16 cellular contexts compared by ENCODE assay signal in the genomic region with DNA sequence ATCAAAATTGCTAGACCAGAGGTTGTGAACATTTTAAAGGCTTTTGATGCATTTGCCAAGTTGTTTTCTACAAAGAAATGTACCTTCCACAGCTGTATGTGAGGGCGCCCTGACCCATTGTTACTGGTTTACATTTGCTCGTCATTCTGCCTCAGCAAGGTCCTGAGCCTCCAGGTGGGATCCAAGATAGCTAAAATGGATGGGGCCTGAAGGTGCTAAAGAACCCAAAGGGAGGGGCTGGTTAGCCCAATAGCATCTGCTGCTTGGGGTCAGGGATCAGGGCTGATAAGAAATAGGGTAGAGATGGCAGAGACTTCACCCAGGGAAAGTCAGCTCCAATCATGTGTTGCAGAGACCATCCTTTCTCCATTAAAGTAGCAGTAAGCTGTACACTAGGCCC. TPM values are rescaled to one million over a fixed set of nuclear protein-coding genes. Genes with fewer than 3 reads are reported as not detected.
DNase-seq lines count a peak whose midpoint lies in the region; ATAC-seq and TF ChIP-seq lines count a peak whose summit lies in the region.
"Had no signal": no experiment of that assay in that cellular context is flagged by ENCODE, and none has a peak within 500 bp of the region (broad histone marks: within the 10 kb centered on the region; RNA-seq: fewer than 3 reads in every experiment).

No MANE protein-coding gene starts in this region.

- H2BK15ac ChIP-seq in mesenchymal stem cell (ENCODE audit: low read depth, poor library complexity, severe bottlenecking), result no peak overlapping the region

- H3K14ac ChIP-seq in mesenchymal stem cell (ENCODE audit: low read length in 2 of 2), result no peak overlapping the region

- no peaks in the 10 kb centered on the region for H3K36me3 ChIP-seq in mesenchymal stem cell (ENCODE audit: control insufficient read depth in 1 of 2, insufficient read depth in 2 of 2, low read depth in 1 of 2, low read length in 2 of 2)
- H3K36me3 ChIP-seq in stomach, result no peaks in the 10 kb centered on the region
- H3K36me3 ChIP-seq: BLaER1 treated with 17β-estradiol and CSF1 and Interleukin-3, amounts not matched to agents 10 nM and 100 nM had no signal

- H3K9ac ChIP-seq in mesenchymal stem cell (ENCODE audit: low read length), result no peak overlapping the region
- H3K9ac ChIP-seq: BLaER1 treated with 17β-estradiol and CSF1 and Interleukin-3, amounts not matched to agents 10 nM and 100 nM; GM23248 had no signal

- H3K9me3 ChIP-seq in mesenchymal stem cell (ENCODE audit: control insufficient read depth, low read length) (no peaks in the 10 kb centered on the region), stomach (no peaks in the 10 kb centered on the region)
- H3K9me3 ChIP-seq: BLaER1 treated with 17β-estradiol and CSF1 and Interleukin-3, amounts not matched to agents 10 nM and 100 nM had no signal

- no peaks in the 10 kb centered on the region for H3K79me1 ChIP-seq in mesenchymal stem cell (replicated peaks; ENCODE audit: low read length, poor library complexity, severe bottlenecking)

- WGBS in mesenchymal stem cell, result 56% methylated on average over 2 of the region's 2 CpGs
- 67 to 86% (median 68%) methylated on average over 2 of the region's 2 CpGs for WGBS in stomach, 5 donors

- no peak overlapping the region for H3K4ac ChIP-seq in mesenchymal stem cell (ENCODE audit: low read depth in 1 of 2, low read length in 2 of 2)

- no peak overlapping the region for H3K4me2 ChIP-seq in mesenchymal stem cell (ENCODE audit: low read length, poor library complexity, severe bottlenecking)
- H3K4me2 ChIP-seq: BLaER1 treated with 17β-estradiol and CSF1 and Interleukin-3, amounts not matched to agents 10 nM and 100 nM had no signal

- POLR2A ChIA-PET in activated CD8-positive, alpha-beta T cell treated with anti-CD3 and anti-CD28 coated beads for 36 hours (lab: Charles Lee), result no interaction called here

- intact Hi-C loops in activated CD8-positive, alpha-beta T cell treated with anti-CD3 and anti-CD28 coated beads for 36 hours (cut with micrococcal nuclease), result no loop called here
- intact Hi-C loops in stomach (cut with DNase I; ENCODE audit: low total_unique reads), result no loop called here

- H3K36me3 Mint-ChIP-seq in activated CD8-positive, alpha-beta memory T cell treated with anti-CD3 and anti-CD28 coated beads, Interleukin-2, amount 10 ng/mL, durations not matched to agents 7 days and 5 days, result no peaks in the 10 kb centered on the region
- no peaks in the 10 kb centered on the region for H3K36me3 Mint-ChIP-seq in activated CD8-positive, alpha-beta T cell treated with anti-CD3 and anti-CD28 coated beads for 36 hours (ENCODE audit: low read depth)
- H3K36me3 Mint-ChIP-seq: CD4-positive, CD25-positive, alpha-beta regulatory T cell had no signal

- H3K18ac ChIP-seq in mesenchymal stem cell (ENCODE audit: low read depth in 1 of 2, low read length in 2 of 2), result no peak overlapping the region

- H4K91ac ChIP-seq in mesenchymal stem cell (ENCODE audit: low read length), result peak overlapping the region; percentile 36

- H4K8ac ChIP-seq in mesenchymal stem cell (ENCODE audit: low read length), result no peak overlapping the region

- no peaks in the 10 kb centered on the region for H3K9me3 Mint-ChIP-seq in activated CD8-positive, alpha-beta memory T cell treated with anti-CD3 and anti-CD28 coated beads, Interleukin-2, amount 10 ng/mL, durations not matched to agents 7 days and 5 days (ENCODE audit: low read depth)
- no peaks in the 10 kb centered on the region for H3K9me3 Mint-ChIP-seq in activated CD8-positive, alpha-beta T cell treated with anti-CD3 and anti-CD28 coated beads for 36 hours
- H3K9me3 Mint-ChIP-seq: CD4-positive, CD25-positive, alpha-beta regulatory T cell had no signal

- no peak overlapping the region for H3K4me3 Mint-ChIP-seq in activated CD8-positive, alpha-beta memory T cell treated with anti-CD3 and anti-CD28 coated beads, Interleukin-2, amount 10 ng/mL, durations not matched to agents 7 days and 5 days
- H3K4me3 Mint-ChIP-seq in activated CD8-positive, alpha-beta T cell treated with anti-CD3 and anti-CD28 coated beads for 36 hours, result no peak overlapping the region
- H3K4me3 Mint-ChIP-seq: CD4-positive, CD25-positive, alpha-beta regulatory T cell had no signal

- H3K27me3 ChIP-seq in mesenchymal stem cell (ENCODE audit: control insufficient read depth in 1 of 2, insufficient read depth in 1 of 2, low read length in 2 of 2) (peaks cover 16 to 52% of the 10 kb centered on the region in 2 experiments), stomach (peaks cover 0 to 13% (median 0%) of the 10 kb centered on the region in 3 donors)
- H3K27me3 ChIP-seq: BLaER1 treated with 17β-estradiol and CSF1 and Interleukin-3, amounts not matched to agents 10 nM and 100 nM had no signal

- H3K4me3 ChIP-seq in mesenchymal stem cell (ENCODE audit: insufficient read depth in 1 of 2, low read depth in 1 of 2, low read length in 2 of 2) (no peak overlapping the region), stomach (no peak overlapping the region)
- H3K4me3 ChIP-seq: BLaER1 treated with 17β-estradiol and CSF1 and Interleukin-3, amounts not matched to agents 10 nM and 100 nM; GM23248 had no signal

- ATAC-seq in activated CD8-positive, alpha-beta memory T cell treated with anti-CD3 and anti-CD28 coated beads, Interleukin-2, amount 10 ng/mL, durations not matched to agents 7 days and 5 days, result no peak
- no peak for ATAC-seq in activated CD8-positive, alpha-beta T cell treated with anti-CD3 and anti-CD28 coated beads for 36 hours

- no peak overlapping the region for H2BK12ac ChIP-seq in mesenchymal stem cell (ENCODE audit: low read length in 2 of 2)

- peaks cover 58% of the 10 kb centered on the region for H3K27me3 Mint-ChIP-seq in activated CD8-positive, alpha-beta memory T cell treated with anti-CD3 and anti-CD28 coated beads, Interleukin-2, amount 10 ng/mL, durations not matched to agents 7 days and 5 days
- peaks cover 10% of the 10 kb centered on the region for H3K27me3 Mint-ChIP-seq in activated CD8-positive, alpha-beta T cell treated with anti-CD3 and anti-CD28 coated beads for 36 hours

- TF ChIP-seq POLR2A in stomach (IDR thresholded peaks at IDR 0.05), result no peak

- H2AK5ac ChIP-seq in mesenchymal stem cell (ENCODE audit: low read length, severe bottlenecking), result no peak overlapping the region

- H2AFZ ChIP-seq in mesenchymal stem cell (ENCODE audit: low read depth, low read length), result no peak overlapping the region
- H2AFZ ChIP-seq: GM23248 had no signal

- TF ChIP-seq EP300 in stomach (IDR thresholded peaks at IDR 0.05), result no peak

- H3K23ac ChIP-seq in mesenchymal stem cell (ENCODE audit: low read length in 2 of 2), result no peak overlapping the region

- TF ChIP-seq CTCF in activated CD8-positive, alpha-beta T cell treated with anti-CD3 and anti-CD28 coated beads for 36 hours (IDR thresholded peaks at IDR 0.05), result no peak
- no peak for TF ChIP-seq CTCF in stomach (IDR thresholded peaks at IDR 0.05)

- CTCF ChIA-PET in activated CD8-positive, alpha-beta memory T cell treated with anti-CD3 and anti-CD28 coated beads, Interleukin-2, amount 10 ng/mL, durations not matched to agents 7 days and 5 days (lab: Charles Lee), result no interaction called here
- CTCF ChIA-PET in activated CD8-positive, alpha-beta T cell treated with anti-CD3 and anti-CD28 coated beads for 36 hours (lab: Charles Lee), result no interaction called here

- H3K4me1 Mint-ChIP-seq in activated CD8-positive, alpha-beta memory T cell treated with anti-CD3 and anti-CD28 coated beads, Interleukin-2, amount 10 ng/mL, durations not matched to agents 7 days and 5 days, result no peaks in the 10 kb centered on the region
- H3K4me1 Mint-ChIP-seq in activated CD8-positive, alpha-beta T cell treated with anti-CD3 and anti-CD28 coated beads for 36 hours (ENCODE audit: low read depth), result peaks cover 5% of the 10 kb centered on the region
- H3K4me1 Mint-ChIP-seq: CD4-positive, CD25-positive, alpha-beta regulatory T cell had no signal

- peak; percentile 32 for DNase-seq in activated CD8-positive, alpha-beta memory T cell treated with anti-CD3 and anti-CD28 coated beads, Interleukin-2, amount 10 ng/mL, durations not matched to agents 7 days and 5 days
- DNase-seq in activated CD8-positive, alpha-beta memory T cell treated with anti-CD3 and anti-CD28 coated beads, Interleukin-2, amount 50 U/mL, for 4 hours, result no peak
- DNase-seq in AG20443 (ENCODE audit: low spot score), result peak; percentile 2
- peak; percentile 24 for DNase-seq in ecto neural progenitor cell (ENCODE audit: low spot score)
- DNase-seq in mesenchymal stem cell, result no peak
- DNase-seq in activated CD8-positive, alpha-beta T cell treated with anti-CD3 and anti-CD28 coated beads for 36 hours, result no peak
- no peak for DNase-seq in stimulated activated CD4-positive, alpha-beta T cell treated with anti-CD3 and anti-CD28 coated beads, Interleukin-4, amount 100 ng/mL, for 1 hour
- no peak for DNase-seq in stomach
- DNase-seq: AML-193; CD4-positive, CD25-positive, alpha-beta regulatory T cell; DMS53; GF-D8; GM23248; H7 had no signal

- no peak overlapping the region for H2BK5ac ChIP-seq in mesenchymal stem cell (ENCODE audit: low read depth, low read length, poor library complexity, severe bottlenecking)

- H3K4me1 ChIP-seq in mesenchymal stem cell (ENCODE audit: control insufficient read depth, insufficient read depth, low read depth, low read length) (no peaks in the 10 kb centered on the region), stomach (no peaks in the 10 kb centered on the region)

- no peak overlapping the region for H2BK120ac ChIP-seq in mesenchymal stem cell (ENCODE audit: low read depth, low read length)

- no peak overlapping the region for H3K27ac ChIP-seq in mesenchymal stem cell (ENCODE audit: low read length, poor library complexity, severe bottlenecking)
- H3K27ac ChIP-seq in stomach, result no peak overlapping the region
- H3K27ac ChIP-seq: 22Rv1; BLaER1 treated with 17β-estradiol and CSF1 and Interleukin-3, amounts not matched to agents 10 nM and 100 nM; GM23248 had no signal

- H3K27ac Mint-ChIP-seq in activated CD8-positive, alpha-beta memory T cell treated with anti-CD3 and anti-CD28 coated beads, Interleukin-2, amount 10 ng/mL, durations not matched to agents 7 days and 5 days, result no peak overlapping the region
- H3K27ac Mint-ChIP-seq in activated CD8-positive, alpha-beta T cell treated with anti-CD3 and anti-CD28 coated beads for 36 hours, result no peak overlapping the region
- H3K27ac Mint-ChIP-seq: CD4-positive, CD25-positive, alpha-beta regulatory T cell had no signal

RNA-seq across cellular contexts. Expression of gene GALNT16, which starts 43.1 kb away (rescaled TPM):
- under 1 TPM; 0.16 to 0.35 TPM for total RNA-seq in activated CD8-positive, alpha-beta memory T cell treated with anti-CD3 and anti-CD28 coated beads, Interleukin-2, amount 10 ng/mL, durations not matched to agents 7 days and 5 days
- polyA plus RNA-seq in mesenchymal stem cell (2013, experiment 1 of 2), result 5.4 TPM
- polyA plus RNA-seq in mesenchymal stem cell (2013, experiment 2 of 2), result 4.2 TPM
- not detected for total RNA-seq in activated CD8-positive, alpha-beta T cell treated with anti-CD3 and anti-CD28 coated beads for 36 hours
- 1 to 10 TPM in 2 of 5 donors, under 1 TPM in 2, not detected in 1; 0.58 to 2.2 (median 1.2) TPM for total RNA-seq in stomach
- polyA plus RNA-seq in stomach, result 1 to 10 TPM in 2 of 3 donors, under 1 TPM in 1; 0.53 to 2.0 (median 1.6) TPM
- total RNA-seq: CD4-positive, CD25-positive, alpha-beta regulatory T cell had no signal

Comparison
In these comparisons a context has a peak if more than half of its experiments do, and no peak if none do; other contexts are left out.
1. DNase-seq: peak in activated CD8-positive, alpha-beta memory T cell treated with anti-CD3 and anti-CD28 coated beads, Interleukin-2, amount 10 ng/mL, durations not matched to agents 7 days and 5 days (single experiment), AG20443 (single experiment) and ecto neural progenitor cell (single experiment); none in activated CD8-positive, alpha-beta memory T cell treated with anti-CD3 and anti-CD28 coated beads, Interleukin-2, amount 50 U/mL, for 4 hours (single experiment), mesenchymal stem cell (single experiment), activated CD8-positive, alpha-beta T cell treated with anti-CD3 and anti-CD28 coated beads for 36 hours (single experiment), stimulated activated CD4-positive, alpha-beta T cell treated with anti-CD3 and anti-CD28 coated beads, Interleukin-4, amount 100 ng/mL, for 1 hour (single experiment) and stomach (single experiment).